In the genomic region with DNA sequence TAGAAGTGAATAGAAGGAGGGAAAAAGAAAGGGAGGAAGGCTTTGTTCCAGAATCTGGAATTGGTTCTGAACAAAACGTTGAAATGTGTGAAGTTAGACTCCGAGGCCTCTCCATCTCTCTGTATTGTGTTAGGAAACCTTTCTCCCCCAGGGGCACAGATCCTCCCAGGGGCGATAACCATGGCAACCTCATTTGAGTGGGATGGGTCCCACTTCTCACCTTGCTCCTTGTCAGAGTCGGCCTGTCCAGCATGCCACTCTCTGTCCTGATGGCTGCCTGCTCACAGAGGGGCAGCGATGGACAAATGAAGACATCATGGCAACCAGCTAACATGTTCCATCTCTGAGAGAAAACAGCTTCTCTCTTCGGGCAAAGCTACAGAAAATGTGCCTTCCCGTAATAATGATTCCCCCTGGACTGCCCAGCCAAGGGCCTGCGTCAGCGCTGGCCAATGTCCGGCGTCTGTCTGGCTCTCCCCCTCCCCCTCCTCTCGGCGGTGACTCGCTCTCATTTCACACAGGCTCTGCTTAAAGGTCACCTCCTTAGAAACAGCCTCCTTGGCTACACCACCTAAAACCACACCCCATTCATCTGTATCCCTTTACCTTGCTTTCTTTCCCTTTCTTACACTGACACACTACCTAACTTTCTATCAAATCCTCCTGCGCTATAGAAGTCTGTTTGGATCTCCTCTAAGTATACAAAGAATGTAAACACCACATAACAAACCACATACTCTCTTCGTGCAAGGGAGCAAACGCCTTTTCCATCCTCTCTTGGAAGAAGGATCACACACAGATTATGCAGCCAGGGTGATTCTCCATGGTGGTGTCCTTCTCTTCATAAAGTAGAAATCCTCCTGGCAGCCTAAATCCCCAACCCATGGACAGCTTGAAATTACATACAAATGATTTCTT, we compare ENCODE assay signal across 7 cellular contexts. TPM values are rescaled to one million over a fixed set of nuclear protein-coding genes. Genes with fewer than 3 reads are reported as not detected.
DNase-seq lines count a peak whose midpoint lies in the region; ATAC-seq and TF ChIP-seq lines count a peak whose summit lies in the region.

No MANE protein-coding gene starts in this region.

- H4K8ac ChIP-seq in IMR-90 (ENCODE audit: low read depth in 2 of 2, low read length in 2 of 2), result peak overlapping the region; percentile 87 to 95

- H3K9ac ChIP-seq in IMR-90 (ENCODE audit: low read depth, low read length), result peak overlapping the region; percentile 83

- H3K4ac ChIP-seq in IMR-90 (ENCODE audit: low read depth, low read length), result peak overlapping the region; percentile 96

- TF ChIP-seq EP300 in transverse colon (IDR thresholded peaks at IDR 0.05; ENCODE audit: low read depth), result no peak

- H2BK15ac ChIP-seq in IMR-90 (ENCODE audit: low read depth, low read length), result peak overlapping the region; percentile 98

- intact Hi-C loops in IMR-90 (cut with micrococcal nuclease) (no loop called here), transverse colon (cut with DNase I; ENCODE audit: low total_unique reads) (no loop called here)

- H3K4me1 Mint-ChIP-seq in activated T-cell treated with anti-CD3 and anti-CD28 coated beads, Interleukin-2, amount 50 U/mL, for 24 hours (ENCODE audit: low read depth), result peaks cover 46% of the 10 kb centered on the region
- H3K4me1 Mint-ChIP-seq in activated CD4-positive, alpha-beta T cell treated with anti-CD3 and anti-CD28 coated beads, Interleukin-2, amount 10 ng/mL, durations not matched to agents 7 days and 5 days, result peaks cover 23% of the 10 kb centered on the region

- peak overlapping the region; percentile 7 for H2AK9ac ChIP-seq in IMR-90 (replicated peaks; ENCODE audit: low read depth, low read length, poor library complexity)

- H3K36me3 Mint-ChIP-seq in activated T-cell treated with anti-CD3 and anti-CD28 coated beads, Interleukin-2, amount 50 U/mL, for 24 hours (ENCODE audit: low read depth), result no peaks in the 10 kb centered on the region
- H3K36me3 Mint-ChIP-seq in activated CD4-positive, alpha-beta T cell treated with anti-CD3 and anti-CD28 coated beads, Interleukin-2, amount 10 ng/mL, durations not matched to agents 7 days and 5 days (ENCODE audit: low read depth), result peaks cover 24% of the 10 kb centered on the region

- TF ChIP-seq CTCF in IMR-90 (conservative IDR thresholded peaks at IDR 0.05; ENCODE audit: low read depth, low read length), result no peak
- no peak for TF ChIP-seq CTCF in transverse colon (IDR thresholded peaks at IDR 0.05)

- peak overlapping the region; percentile 98 for H3K18ac ChIP-seq in IMR-90 (ENCODE audit: low read depth, low read length)

- H3K36me3 ChIP-seq in IMR-90 (ENCODE audit: control insufficient read depth, insufficient read depth, low read length), result no peaks in the 10 kb centered on the region
- H3K36me3 ChIP-seq in transverse colon, result no peaks in the 10 kb centered on the region

- peak overlapping the region; percentile 97 for H3K14ac ChIP-seq in IMR-90 (replicated peaks; ENCODE audit: low read depth, low read length)

- peak overlapping the region; percentile 97 for H2BK120ac ChIP-seq in IMR-90 (ENCODE audit: low read depth, low read length)

- H3K79me1 ChIP-seq in IMR-90 (ENCODE audit: low read depth in 1 of 2, low read length in 2 of 2), result no peaks in the 10 kb centered on the region

- in situ Hi-C loops in IMR-90 (cut with MboI; ENCODE audit: low sequenced_read_pairs) (no loop called here), transverse colon (cut with MboI; ENCODE audit: low pct_ligation_motif_present in 1 of 4, low pct_unique_long_range_greater_than_20kb in 1 of 4, low sequenced_read_pairs in 3 of 4) (no loop called here)

- BruUV-seq in IMR-90 (replicated peaks; lab: Mats Ljungman, UMichigan), result TSS peak; percentile 79

- H3K4me3 ChIP-seq in IMR-90 (ENCODE audit: insufficient read depth, low read depth, low read length), result peak overlapping the region; percentile 38; the same call in 1 of the 2 replicates
- H3K4me3 ChIP-seq in transverse colon, result no peak overlapping the region

- H3K23ac ChIP-seq in IMR-90 (ENCODE audit: low read depth, low read length), result peak overlapping the region; percentile 83

- CTCF ChIA-PET in IMR-90 (lab: Yijun Ruan, JAX), result no interaction called here
- CTCF ChIA-PET in activated CD4-positive, alpha-beta T cell treated with anti-CD3 and anti-CD28 coated beads, Interleukin-2, amount 10 ng/mL, durations not matched to agents 7 days and 5 days (lab: Charles Lee), result interaction anchor here (1.3 to 1.4 kb wide), 2 partner anchors 10 to 11 kb away, joined by 3 read pairs; no protein-coding TSS in a partner anchor

- H2BK20ac ChIP-seq in IMR-90 (ENCODE audit: low read depth, low read length), result peak overlapping the region; percentile 89

- TF ChIP-seq POLR2A in IMR-90 (IDR thresholded peaks at IDR 0.05; ENCODE audit: low read depth, low read length) (0 out of 2 replicates have a peak, but pooled peaks have one; percentile 45), transverse colon (IDR thresholded peaks at IDR 0.05) (no peak)

- H2BK5ac ChIP-seq in IMR-90 (ENCODE audit: low read depth, low read length, poor library complexity, severe bottlenecking), result peak overlapping the region; percentile 83

- peak overlapping the region; percentile 86 for H3K4me2 ChIP-seq in IMR-90 (ENCODE audit: low read depth, low read length)

- DNase-seq in IMR-90 (peak; percentile 75), cerebellum (ENCODE audit: low spot score) (peak; percentile 23), lung microvascular endothelial cell (ENCODE audit: low read depth in 2 of 2) (peak; percentile 8 to 62), transverse colon (peak; percentile 48)
- no peak for DNase-seq in activated T-cell treated with anti-CD3 and anti-CD28 coated beads, Interleukin-2, amount 50 U/mL, for 24 hours
- DNase-seq in activated CD4-positive, alpha-beta T cell treated with anti-CD3 and anti-CD28 coated beads, Interleukin-2, amount 10 ng/mL, durations not matched to agents 7 days and 5 days, result no peak
- DNase-seq in stimulated activated CD8-positive, alpha-beta memory T cell treated with anti-CD3 and anti-CD28 coated beads, Interleukin-4, amount 100 ng/mL, for 48 hours, result no peak

- H3K9me1 ChIP-seq in IMR-90 (ENCODE audit: insufficient read depth, low read length), result peaks cover 7% of the 10 kb centered on the region

- H3K27me3 Mint-ChIP-seq in activated T-cell treated with anti-CD3 and anti-CD28 coated beads, Interleukin-2, amount 50 U/mL, for 24 hours, result no peaks in the 10 kb centered on the region
- no peaks in the 10 kb centered on the region for H3K27me3 Mint-ChIP-seq in activated CD4-positive, alpha-beta T cell treated with anti-CD3 and anti-CD28 coated beads, Interleukin-2, amount 10 ng/mL, durations not matched to agents 7 days and 5 days

- peak overlapping the region; percentile 94 for H2AK5ac ChIP-seq in IMR-90 (ENCODE audit: low read depth, low read length)

- peak overlapping the region; percentile 93 for H2AFZ ChIP-seq in IMR-90 (replicated peaks; ENCODE audit: low read length, poor library complexity)

- H4K91ac ChIP-seq in IMR-90 (ENCODE audit: insufficient read depth, low read depth, low read length), result peak overlapping the region; percentile 94

- no peaks in the 10 kb centered on the region for H3K9me3 Mint-ChIP-seq in activated T-cell treated with anti-CD3 and anti-CD28 coated beads, Interleukin-2, amount 50 U/mL, for 24 hours
- peaks cover 19% of the 10 kb centered on the region for H3K9me3 Mint-ChIP-seq in activated CD4-positive, alpha-beta T cell treated with anti-CD3 and anti-CD28 coated beads, Interleukin-2, amount 10 ng/mL, durations not matched to agents 7 days and 5 days

- peak overlapping the region; percentile 93 for H4K5ac ChIP-seq in IMR-90 (ENCODE audit: low read depth, low read length)

- WGBS in IMR-90 (ENCODE audit: extremely low coverage in 2 of 2, insufficient read length in 1 of 2), 2 experiments, result 23% methylated on average over 7 of the region's 17 CpGs; no CpG with 5 or more reads in 1 of the 2 experiments
- WGBS in transverse colon (ENCODE audit: low coverage in 1 of 2), 2 donors, result 9 to 44% methylated on average over 7 to 17 of the region's 17 CpGs

- no peak overlapping the region for H3K4me3 Mint-ChIP-seq in activated T-cell treated with anti-CD3 and anti-CD28 coated beads, Interleukin-2, amount 50 U/mL, for 24 hours
- H3K4me3 Mint-ChIP-seq in activated CD4-positive, alpha-beta T cell treated with anti-CD3 and anti-CD28 coated beads, Interleukin-2, amount 10 ng/mL, durations not matched to agents 7 days and 5 days, result no peak overlapping the region

- dilution Hi-C loops in IMR-90 (cut with HindIII; ENCODE audit: low sequenced_read_pairs, unreplicated experiment), result no loop called here

- peaks cover 15% of the 10 kb centered on the region for H3K4me1 ChIP-seq in IMR-90 (ENCODE audit: control insufficient read depth, insufficient read depth, low read length)
- peaks cover 5 to 20% (median 10%) of the 10 kb centered on the region in 4 donors for H3K4me1 ChIP-seq in transverse colon

- POLR2A ChIA-PET in IMR-90 (lab: Charles Lee; ENCODE audit: unreplicated experiment), result no interaction called here
- POLR2A ChIA-PET in activated CD4-positive, alpha-beta T cell treated with anti-CD3 and anti-CD28 coated beads, Interleukin-2, amount 10 ng/mL, durations not matched to agents 7 days and 5 days (lab: Charles Lee), result no interaction called here

- no peak; the same call in 1 of the 2 replicates for TF ChIP-seq RAD21 in IMR-90 (IDR thresholded peaks at IDR 0.05; ENCODE audit: low read length)

- H3K56ac ChIP-seq in IMR-90 (ENCODE audit: extremely low read depth, insufficient read depth, low read length), result peak overlapping the region; percentile 74

- peak; percentile 97 for ATAC-seq in IMR-90 (ENCODE audit: low read depth)

- H3K27me3 ChIP-seq in IMR-90 (ENCODE audit: control insufficient read depth, insufficient read depth, low read length) (no peaks in the 10 kb centered on the region), transverse colon (no peaks in the 10 kb centered on the region)

- H4K20me1 ChIP-seq in IMR-90 (ENCODE audit: insufficient read depth, low read length), result no peaks in the 10 kb centered on the region

- no peak overlapping the region for H3K27ac Mint-ChIP-seq in activated T-cell treated with anti-CD3 and anti-CD28 coated beads, Interleukin-2, amount 50 U/mL, for 24 hours
- no peak overlapping the region for H3K27ac Mint-ChIP-seq in activated CD4-positive, alpha-beta T cell treated with anti-CD3 and anti-CD28 coated beads, Interleukin-2, amount 10 ng/mL, durations not matched to agents 7 days and 5 days

- H3K9me3 ChIP-seq in IMR-90 (ENCODE audit: control insufficient read depth, insufficient read depth, low read length) (peaks cover 3% of the 10 kb centered on the region; the same call in 1 of the 2 replicates), transverse colon (no peaks in the 10 kb centered on the region)

- H3K27ac ChIP-seq in IMR-90 (ENCODE audit: insufficient read depth, low read length) (peak overlapping the region; percentile 94), transverse colon (peak overlapping the region; percentile 41 to 71 (median 66))

RNA-seq across cellular contexts. Expression of gene TTC39C, which starts 32.1 kb away (rescaled TPM):
- total RNA-seq in IMR-90 (2012; rRNA removed) (20.8 and 22.8 TPM in 2 replicates), cerebellum (37.7 TPM), lung microvascular endothelial cell (0.44 and 1.2 TPM in 2 replicates), transverse colon (10 to 100 TPM in 1 of 4 donors, 1 to 10 TPM in 3; 4.8 to 18.4 (median 7.4) TPM)
- polyA plus RNA-seq in IMR-90 (2012; rRNA removed), result 8.0 and 9.1 TPM in 2 replicates
- polyA plus RNA-seq in IMR-90 (2012; cell fraction: cytosol; rRNA removed), result 3.6 and 4.1 TPM in 2 replicates
- 5.4 and 10.4 TPM in 2 replicates for polyA plus RNA-seq in IMR-90 (2012; cell fraction: nucleus; rRNA removed; ENCODE audit: low replicate concordance)
- total RNA-seq in activated CD4-positive, alpha-beta T cell treated with anti-CD3 and anti-CD28 coated beads, Interleukin-2, amount 10 ng/mL, durations not matched to agents 7 days and 5 days, result 10 to 100 TPM; 93.0 to 93.5 TPM

Comparison
In these comparisons a context has a peak if more than half of its experiments do, and no peak if none do; other contexts are left out.
1. DNase-seq: peak in IMR-90 (single experiment), cerebellum (single experiment), lung microvascular endothelial cell (2 of 2) and transverse colon (single experiment); none in activated T-cell treated with anti-CD3 and anti-CD28 coated beads, Interleukin-2, amount 50 U/mL, for 24 hours (single experiment), activated CD4-positive, alpha-beta T cell treated with anti-CD3 and anti-CD28 coated beads, Interleukin-2, amount 10 ng/mL, durations not matched to agents 7 days and 5 days (single experiment) and stimulated activated CD8-positive, alpha-beta memory T cell treated with anti-CD3 and anti-CD28 coated beads, Interleukin-4, amount 100 ng/mL, for 48 hours (single experiment).